Comparison of ENCODE assay signal across 27 cellular contexts in the genomic region with DNA sequence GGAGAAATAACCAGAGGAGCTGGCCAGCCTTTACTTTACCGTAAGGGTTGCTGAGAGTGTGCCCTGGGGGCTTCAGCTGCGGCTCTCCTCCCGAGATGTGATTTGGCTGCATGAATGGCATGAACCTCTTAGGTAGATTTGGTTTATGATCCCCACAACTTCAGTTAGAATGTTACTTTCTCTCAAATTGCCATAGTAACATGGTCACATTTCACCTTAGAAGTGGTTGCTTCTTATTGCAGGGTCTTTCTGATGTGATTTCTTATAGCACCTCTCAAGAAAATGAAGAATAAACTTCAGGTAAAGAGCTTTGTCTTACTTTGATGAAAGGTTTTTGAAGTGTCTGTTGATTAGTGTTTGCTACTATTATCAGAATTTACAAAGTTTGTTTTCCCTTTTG. TPM values are rescaled to one million over a fixed set of nuclear protein-coding genes. Genes with fewer than 3 reads are reported as not detected.
"Had no signal": no experiment of that assay in that cellular context is flagged by ENCODE, and none has a peak within 500 bp of the region (broad histone marks: within the 10 kb centered on the region; RNA-seq: fewer than 3 reads in every experiment).

No MANE protein-coding gene starts in this region.

- H3K36me3 Mint-ChIP-seq: natural killer cell treated with Interleukin-12 subunit alpha and Interleukin-12 subunit beta and Interleukin-15 and Interleukin-18, amount 100 ng/mL, for 72 hours; neural progenitor cell; stimulated activated naive B cell treated with anti-CD40 and anti-IgM and Interleukin-4, amounts not matched to agents 10 μg/mL and 1 μg/mL and 100 μg/mL, for 72 hours had no signal

- H3K27ac ChIP-seq: colonic mucosa, esophagus squamous epithelium, neural progenitor cell, ovary, skin epidermis, testis, tibial nerve, upper lobe of right lung, vagina had no signal

- DNase-seq: colonic mucosa; dermis blood vessel endothelial cell; esophagus squamous epithelium; foreskin fibroblast; head of caudate nucleus; islet precursor cell; left colon; mucosa of descending colon; nucleus accumbens; ovary; sigmoid colon; stimulated activated CD4-positive, alpha-beta T cell treated with anti-CD3 and anti-CD28 coated beads, Interleukin-2, amount 100 ng/mL, for 24 hours; stimulated activated CD4-positive, alpha-beta T cell treated with anti-CD3 and anti-CD28 coated beads, Interleukin-4, amount 100 ng/mL, for 4 hours; stimulated activated naive B cell treated with anti-CD40 and anti-IgM and Interleukin-4, amounts not matched to agents 10 μg/mL and 1 μg/mL and 100 μg/mL, for 72 hours; stimulated activated naive CD8-positive, alpha-beta T cell treated with anti-CD3 and anti-CD28 coated beads, Interleukin-15, amount 100 ng/mL, for 72 hours; testis; upper lobe of right lung had no signal

- H3K4me1 ChIP-seq: colonic mucosa, neural progenitor cell, testis, vagina had no signal

- H3K9me3 ChIP-seq: colonic mucosa, esophagus squamous epithelium, mucosa of descending colon, ovary, right atrium auricular region, sigmoid colon, testis, tibial nerve, upper lobe of right lung, vagina had no signal

- H3K4me3 Mint-ChIP-seq: natural killer cell treated with Interleukin-12 subunit alpha and Interleukin-12 subunit beta and Interleukin-15 and Interleukin-18, amount 100 ng/mL, for 72 hours; neural progenitor cell; stimulated activated naive B cell treated with anti-CD40 and anti-IgM and Interleukin-4, amounts not matched to agents 10 μg/mL and 1 μg/mL and 100 μg/mL, for 72 hours had no signal

- H3K27ac Mint-ChIP-seq: natural killer cell treated with Interleukin-12 subunit alpha and Interleukin-12 subunit beta and Interleukin-15 and Interleukin-18, amount 100 ng/mL, for 72 hours; neural progenitor cell; stimulated activated naive B cell treated with anti-CD40 and anti-IgM and Interleukin-4, amounts not matched to agents 10 μg/mL and 1 μg/mL and 100 μg/mL, for 72 hours; stimulated activated naive CD8-positive, alpha-beta T cell treated with anti-CD3 and anti-CD28 coated beads, Interleukin-15, amount 100 ng/mL, for 72 hours had no signal

- H3K4me3 ChIP-seq: colonic mucosa, esophagus squamous epithelium, mucosa of descending colon, neural progenitor cell, ovary, right atrium auricular region, sigmoid colon, skin epidermis, testis, tibial nerve, upper lobe of right lung, vagina had no signal

- ATAC-seq: left colon; mucosa of descending colon; natural killer cell treated with Interleukin-12 subunit alpha and Interleukin-12 subunit beta and Interleukin-15 and Interleukin-18, amount 100 ng/mL, for 72 hours; stimulated activated naive B cell treated with anti-CD40 and anti-IgM and Interleukin-4, amounts not matched to agents 10 μg/mL and 1 μg/mL and 100 μg/mL, for 72 hours; stimulated activated naive CD8-positive, alpha-beta T cell treated with anti-CD3 and anti-CD28 coated beads, Interleukin-15, amount 100 ng/mL, for 72 hours; upper lobe of right lung had no signal

- H3K36me3 ChIP-seq: colonic mucosa, esophagus squamous epithelium, neural progenitor cell, ovary, right atrium auricular region, sigmoid colon, tibial nerve, upper lobe of right lung, vagina had no signal

- H3K27me3 ChIP-seq: ovary, right atrium auricular region, sigmoid colon, testis, tibial nerve, upper lobe of right lung, vagina had no signal

RNA-seq across cellular contexts. Expression of gene PLCL1, which starts 5.6 kb away (rescaled TPM):
- total RNA-seq: epithelial cell of proximal tubule had no signal

RNA-seq across cellular contexts. Expression of gene BOLL, which starts 24.9 kb away (rescaled TPM):
- total RNA-seq: colonic mucosa; dermis blood vessel endothelial cell; epithelial cell of proximal tubule; esophagus squamous epithelium; left colon; lower leg skin; natural killer cell treated with Interleukin-12 subunit alpha and Interleukin-12 subunit beta and Interleukin-15 and Interleukin-18, amount 100 ng/mL, for 72 hours; ovary; posterior vena cava; right atrium auricular region; sigmoid colon; subcutaneous adipose tissue; tibial nerve; upper lobe of right lung; vagina had no signal
- polyA plus RNA-seq: ovary, sigmoid colon had no signal
